Comparison of ENCODE assay signal across 1 cellular context in the genomic region with DNA sequence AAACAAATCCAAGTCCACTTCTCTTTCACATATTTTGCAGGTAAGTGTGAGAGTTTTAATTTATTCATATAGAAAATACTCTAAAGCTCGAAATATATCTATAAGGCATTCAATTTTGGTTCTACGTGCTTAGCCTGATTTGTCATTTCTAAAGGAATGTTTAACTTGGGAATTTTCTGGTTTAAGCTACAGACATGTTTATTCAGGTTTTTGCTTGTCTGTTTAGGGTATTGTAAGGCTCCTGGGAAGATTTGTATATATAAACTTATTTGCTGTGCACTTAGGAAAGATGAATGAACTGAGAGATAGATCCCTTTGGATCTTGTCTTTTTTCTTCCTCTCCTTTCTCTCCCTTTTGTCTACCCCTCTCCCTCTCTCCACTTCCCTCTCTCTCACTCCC.
TF ChIP-seq lines count a peak whose summit lies in the region.

No MANE protein-coding gene starts in this region.

TF ChIP-seq in GM23338, 12 proteins besides CTCF, POLR2A, EP300 and RAD21 (continued from another document):
- TF ChIP-seq, protein P1, sequence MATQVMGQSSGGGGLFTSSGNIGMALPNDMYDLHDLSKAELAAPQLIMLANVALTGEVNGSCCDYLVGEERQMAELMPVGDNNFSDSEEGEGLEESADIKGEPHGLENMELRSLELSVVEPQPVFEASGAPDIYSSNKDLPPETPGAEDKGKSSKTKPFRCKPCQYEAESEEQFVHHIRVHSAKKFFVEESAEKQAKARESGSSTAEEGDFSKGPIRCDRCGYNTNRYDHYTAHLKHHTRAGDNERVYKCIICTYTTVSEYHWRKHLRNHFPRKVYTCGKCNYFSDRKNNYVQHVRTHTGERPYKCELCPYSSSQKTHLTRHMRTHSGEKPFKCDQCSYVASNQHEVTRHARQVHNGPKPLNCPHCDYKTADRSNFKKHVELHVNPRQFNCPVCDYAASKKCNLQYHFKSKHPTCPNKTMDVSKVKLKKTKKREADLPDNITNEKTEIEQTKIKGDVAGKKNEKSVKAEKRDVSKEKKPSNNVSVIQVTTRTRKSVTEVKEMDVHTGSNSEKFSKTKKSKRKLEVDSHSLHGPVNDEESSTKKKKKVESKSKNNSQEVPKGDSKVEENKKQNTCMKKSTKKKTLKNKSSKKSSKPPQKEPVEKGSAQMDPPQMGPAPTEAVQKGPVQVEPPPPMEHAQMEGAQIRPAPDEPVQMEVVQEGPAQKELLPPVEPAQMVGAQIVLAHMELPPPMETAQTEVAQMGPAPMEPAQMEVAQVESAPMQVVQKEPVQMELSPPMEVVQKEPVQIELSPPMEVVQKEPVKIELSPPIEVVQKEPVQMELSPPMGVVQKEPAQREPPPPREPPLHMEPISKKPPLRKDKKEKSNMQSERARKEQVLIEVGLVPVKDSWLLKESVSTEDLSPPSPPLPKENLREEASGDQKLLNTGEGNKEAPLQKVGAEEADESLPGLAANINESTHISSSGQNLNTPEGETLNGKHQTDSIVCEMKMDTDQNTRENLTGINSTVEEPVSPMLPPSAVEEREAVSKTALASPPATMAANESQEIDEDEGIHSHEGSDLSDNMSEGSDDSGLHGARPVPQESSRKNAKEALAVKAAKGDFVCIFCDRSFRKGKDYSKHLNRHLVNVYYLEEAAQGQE (IDR thresholded peaks at IDR 0.05; ENCODE audit: unreplicated experiment): no peak
- no peak for TF ChIP-seq CREB1 (CRISPR knock-in tag; IDR thresholded peaks at IDR 0.05; ENCODE audit: low read depth)
- TF ChIP-seq ZNF331 (CRISPR knock-in tag; IDR thresholded peaks at IDR 0.05; ENCODE audit: low read depth): no peak
- no peak for TF ChIP-seq ZNF462 (CRISPR knock-in tag; IDR thresholded peaks at IDR 0.05)
- TF ChIP-seq EZH2phosphoT487 (IDR thresholded peaks at IDR 0.05; ENCODE audit: unreplicated experiment): no peak
- no peak for TF ChIP-seq NANOG (IDR thresholded peaks at IDR 0.05; ENCODE audit: borderline replicate concordance)
- TF ChIP-seq, protein P2, sequence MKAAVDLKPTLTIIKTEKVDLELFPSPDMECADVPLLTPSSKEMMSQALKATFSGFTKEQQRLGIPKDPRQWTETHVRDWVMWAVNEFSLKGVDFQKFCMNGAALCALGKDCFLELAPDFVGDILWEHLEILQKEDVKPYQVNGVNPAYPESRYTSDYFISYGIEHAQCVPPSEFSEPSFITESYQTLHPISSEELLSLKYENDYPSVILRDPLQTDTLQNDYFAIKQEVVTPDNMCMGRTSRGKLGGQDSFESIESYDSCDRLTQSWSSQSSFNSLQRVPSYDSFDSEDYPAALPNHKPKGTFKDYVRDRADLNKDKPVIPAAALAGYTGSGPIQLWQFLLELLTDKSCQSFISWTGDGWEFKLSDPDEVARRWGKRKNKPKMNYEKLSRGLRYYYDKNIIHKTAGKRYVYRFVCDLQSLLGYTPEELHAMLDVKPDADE (IDR thresholded peaks at IDR 0.05): no peak
- no peak for TF ChIP-seq EZH2 (IDR thresholded peaks at IDR 0.05; ENCODE audit: low read depth, unreplicated experiment)
- TF ChIP-seq ZNF114 (CRISPR knock-in tag; IDR thresholded peaks at IDR 0.05): no peak
- TF ChIP-seq JUNB (IDR thresholded peaks at IDR 0.05; ENCODE audit: unreplicated experiment): no peak
